Comparison of ENCODE assay signal across 15 cellular contexts in genomic region chr18:63284861-63285260, GRCh38. TPM values are rescaled to one million over a fixed set of nuclear protein-coding genes. Genes with fewer than 3 reads are reported as not detected.
DNase-seq lines count a peak whose midpoint lies in the region; ATAC-seq and TF ChIP-seq lines count a peak whose summit lies in the region.
"Had no signal": no experiment of that assay in that cellular context is flagged by ENCODE, and none has a peak within 500 bp of the region (broad histone marks: within the 10 kb centered on the region; RNA-seq: fewer than 3 reads in every experiment).

No MANE protein-coding gene starts in this region.

- H3K27me3 Mint-ChIP-seq in activated T-helper 17 cell treated with anti-CD3 and anti-CD28 coated beads, Interleukin-2, amount 50 U/mL, for 72 hours = no peaks in the 10 kb centered on the region
- no peaks in the 10 kb centered on the region for H3K27me3 Mint-ChIP-seq in osteocyte (ENCODE audit: unreplicated experiment)
- H3K27me3 Mint-ChIP-seq: activated CD4-positive, alpha-beta T cell treated with anti-CD3 and anti-CD28 coated beads, Interleukin-2, amount 10 ng/mL, durations not matched to agents 24 days and 14 days had no signal

- H3K4me1 Mint-ChIP-seq in activated T-helper 17 cell treated with anti-CD3 and anti-CD28 coated beads, Interleukin-2, amount 50 U/mL, for 72 hours = peaks cover 28% of the 10 kb centered on the region
- peaks cover 17% of the 10 kb centered on the region for H3K4me1 Mint-ChIP-seq in stimulated activated effector memory CD8-positive, alpha-beta T cell treated with anti-CD3 and anti-CD28 coated beads, Interleukin-12 subunit alpha, Interleukin-12 subunit beta, amount 100 ng/mL, for 72 hours
- no peaks in the 10 kb centered on the region for H3K4me1 Mint-ChIP-seq in osteocyte (ENCODE audit: unreplicated experiment)

- H3K27ac Mint-ChIP-seq in activated T-helper 17 cell treated with anti-CD3 and anti-CD28 coated beads, Interleukin-2, amount 50 U/mL, for 72 hours = no peak overlapping the region
- H3K27ac Mint-ChIP-seq in stimulated activated effector memory CD8-positive, alpha-beta T cell treated with anti-CD3 and anti-CD28 coated beads, Interleukin-12 subunit alpha, Interleukin-12 subunit beta, amount 100 ng/mL, for 72 hours = peak overlapping the region; percentile 35
- no peak overlapping the region for H3K27ac Mint-ChIP-seq in osteocyte (ENCODE audit: unreplicated experiment)

- no peaks in the 10 kb centered on the region for H3K9me3 Mint-ChIP-seq in activated T-helper 17 cell treated with anti-CD3 and anti-CD28 coated beads, Interleukin-2, amount 50 U/mL, for 72 hours
- H3K9me3 Mint-ChIP-seq in stimulated activated effector memory CD8-positive, alpha-beta T cell treated with anti-CD3 and anti-CD28 coated beads, Interleukin-12 subunit alpha, Interleukin-12 subunit beta, amount 100 ng/mL, for 72 hours = peaks cover 3% of the 10 kb centered on the region
- peaks cover 5% of the 10 kb centered on the region for H3K9me3 Mint-ChIP-seq in osteocyte (ENCODE audit: unreplicated experiment)

- no peaks in the 10 kb centered on the region for H3K36me3 Mint-ChIP-seq in activated T-helper 17 cell treated with anti-CD3 and anti-CD28 coated beads, Interleukin-2, amount 50 U/mL, for 72 hours (ENCODE audit: low read depth)
- no peaks in the 10 kb centered on the region for H3K36me3 Mint-ChIP-seq in stimulated activated effector memory CD8-positive, alpha-beta T cell treated with anti-CD3 and anti-CD28 coated beads, Interleukin-12 subunit alpha, Interleukin-12 subunit beta, amount 100 ng/mL, for 72 hours
- H3K36me3 Mint-ChIP-seq in osteocyte (ENCODE audit: unreplicated experiment) = peaks cover 2% of the 10 kb centered on the region

- peak; percentile 47 for ATAC-seq in GM19395 (IDR thresholded peaks at IDR 0.05; ENCODE audit: unreplicated experiment)
- peak; percentile 37 for ATAC-seq in HG02840 (IDR thresholded peaks at IDR 0.05; ENCODE audit: low FRiP score, unreplicated experiment)
- no peak for ATAC-seq in activated T-helper 17 cell treated with anti-CD3 and anti-CD28 coated beads, Interleukin-2, amount 50 U/mL, for 72 hours (replicated peaks)
- ATAC-seq in stimulated activated effector memory CD8-positive, alpha-beta T cell treated with anti-CD3 and anti-CD28 coated beads, Interleukin-12 subunit alpha, Interleukin-12 subunit beta, amount 100 ng/mL, for 72 hours = no peak
- ATAC-seq in GM19351 (IDR thresholded peaks at IDR 0.05; ENCODE audit: unreplicated experiment) = no peak
- ATAC-seq in GM21367 (IDR thresholded peaks at IDR 0.05; ENCODE audit: unreplicated experiment) = no peak

- TF ChIP-seq CTCF in osteocyte (IDR thresholded peaks at IDR 0.05) = no peak

- peak overlapping the region; percentile 5 for H3K4me3 Mint-ChIP-seq in activated T-helper 17 cell treated with anti-CD3 and anti-CD28 coated beads, Interleukin-2, amount 50 U/mL, for 72 hours
- no peak overlapping the region for H3K4me3 Mint-ChIP-seq in stimulated activated effector memory CD8-positive, alpha-beta T cell treated with anti-CD3 and anti-CD28 coated beads, Interleukin-12 subunit alpha, Interleukin-12 subunit beta, amount 100 ng/mL, for 72 hours
- no peak overlapping the region for H3K4me3 Mint-ChIP-seq in osteocyte (ENCODE audit: unreplicated experiment)
- H3K4me3 Mint-ChIP-seq: activated CD4-positive, alpha-beta T cell treated with anti-CD3 and anti-CD28 coated beads, Interleukin-2, amount 10 ng/mL, durations not matched to agents 24 days and 14 days; T-helper 2 cell treated with Interferon-gamma antibody and Interleukin-4, amounts not matched to agents 5 μg/mL and 100 μg/mL, for 36 hours had no signal

- no peak for DNase-seq in stimulated activated effector memory CD8-positive, alpha-beta T cell treated with anti-CD3 and anti-CD28 coated beads, Interleukin-12 subunit alpha, Interleukin-12 subunit beta, amount 100 ng/mL, for 72 hours (ENCODE audit: low spot score in 2 of 2)
- DNase-seq in osteocyte (ENCODE audit: extremely low spot score, unreplicated experiment) (no peak), NCI-H1092 (lab: John Stamatoyannopoulos, UW) (no peak)
- DNase-seq: activated T-cell treated with anti-CD3 and anti-CD28 coated beads, Interleukin-2, amount 50 U/mL, for 48 hours; IMR-90; lower lobe of right lung; NCI-H510A treated with DMSO at 0.1 percent for 48 hours; stimulated activated naive CD8-positive, alpha-beta T cell treated with anti-CD3 and anti-CD28 coated beads, Interleukin-15, Interleukin-2, amounts not matched to agents 100 U/mL and 50 U/mL, for 24 hours had no signal

RNA-seq across cellular contexts. Expression of gene BCL2, which starts 34.7 kb away (rescaled TPM):
- total RNA-seq in activated T-helper 17 cell treated with anti-CD3 and anti-CD28 coated beads, Interleukin-2, amount 50 U/mL, for 72 hours = 100 to 1,000 TPM in 1 of 2 donors, 10 to 100 TPM in 1; 95.4 to 269 TPM
- total RNA-seq in osteocyte = 2.5 and 3.2 TPM in 2 replicates

Comparison
In these comparisons a context has a peak if more than half of its experiments do, and no peak if none do; other contexts are left out.
1. ATAC-seq: peak in GM19395 (single experiment) and HG02840 (single experiment); none in activated T-helper 17 cell treated with anti-CD3 and anti-CD28 coated beads, Interleukin-2, amount 50 U/mL, for 72 hours (single experiment), stimulated activated effector memory CD8-positive, alpha-beta T cell treated with anti-CD3 and anti-CD28 coated beads, Interleukin-12 subunit alpha, Interleukin-12 subunit beta, amount 100 ng/mL, for 72 hours (single experiment), GM19351 (single experiment) and GM21367 (single experiment).
2. RNA of gene BCL2, which starts 34.7 kb away (total RNA-seq): 95.4 to 269 TPM in activated T-helper 17 cell treated with anti-CD3 and anti-CD28 coated beads, Interleukin-2, amount 50 U/mL, for 72 hours; 2.5 to 3.2 TPM in osteocyte; every median in the first group is over 10 times any median in the second.